In genomic region chr11:71109586-71109985, GRCh38 we compare ENCODE assay signal across 18 cellular contexts.
DNase-seq lines count a peak whose midpoint lies in the region; TF ChIP-seq lines count a peak whose summit lies in the region.
"Had no signal": no experiment of that assay in that cellular context is flagged by ENCODE, and none has a peak within 500 bp of the region (broad histone marks: within the 10 kb centered on the region; RNA-seq: fewer than 3 reads in every experiment).

No MANE protein-coding gene starts in this region.

- WGBS in neuronal stem cell (ENCODE audit: extremely low coverage in 2 of 2, insufficient read length in 2 of 2, insufficient replicate concordance in 1 of 2), 2 donors: no CpG with 5 or more reads among the region's 13 CpGs
- WGBS in spleen, 5 donors: 92 to 95% (median 94%) methylated on average over 12 to 13 of the region's 13 CpGs

- H3K36me3 ChIP-seq in neuronal stem cell (replicated peaks in 1 of 2; ENCODE audit: control insufficient read depth in 2 of 2, insufficient read depth in 2 of 2, low read length in 2 of 2) (no peaks in the 10 kb centered on the region), spleen (no peaks in the 10 kb centered on the region)
- H3K36me3 ChIP-seq: BLaER1 treated with 17β-estradiol and CSF1 and Interleukin-3, amounts not matched to agents 10 nM and 100 nM had no signal

- no peak overlapping the region for H3K4me2 ChIP-seq in neuronal stem cell (ENCODE audit: insufficient read depth, low read length, poor library complexity, severe bottlenecking)
- H3K4me2 ChIP-seq: A549; BLaER1 treated with 17β-estradiol and CSF1 and Interleukin-3, amounts not matched to agents 10 nM and 100 nM had no signal

- H3K27ac Mint-ChIP-seq in HFFc6: no peak overlapping the region
- H3K27ac Mint-ChIP-seq: B cell; CD14-positive monocyte; CD4-positive, alpha-beta memory T cell; CD4-positive, CD25-positive, alpha-beta regulatory T cell; CD8-positive, alpha-beta memory T cell had no signal

- H3K27me3 ChIP-seq in neuronal stem cell (ENCODE audit: control insufficient read depth in 3 of 3, insufficient read depth in 3 of 3, low read depth in 1 of 3, low read length in 3 of 3) (peaks cover 0 to 53% (median 0%) of the 10 kb centered on the region in 3 experiments), spleen (replicated peaks in 1 of 7) (peaks cover 0 to 64% (median 0%) of the 10 kb centered on the region in 7 donors)

- no peaks in the 10 kb centered on the region for H3K36me3 Mint-ChIP-seq in HFFc6 (ENCODE audit: low read depth)
- H3K36me3 Mint-ChIP-seq: CD14-positive monocyte; CD4-positive, alpha-beta memory T cell; CD4-positive, CD25-positive, alpha-beta regulatory T cell; CD8-positive, alpha-beta memory T cell had no signal

- peaks cover 5% of the 10 kb centered on the region; the same call in 1 of the 2 replicates for H3K9me3 Mint-ChIP-seq in HFFc6
- H3K9me3 Mint-ChIP-seq: CD14-positive monocyte; CD4-positive, CD25-positive, alpha-beta regulatory T cell had no signal

- no peak for TF ChIP-seq CTCF in VCaP (conservative IDR thresholded peaks at IDR 0.05)
- no peak for TF ChIP-seq CTCF in spleen (IDR thresholded peaks at IDR 0.05 in 8 of 11, conservative IDR thresholded peaks at IDR 0.05 in 3 of 11)
- no peak for TF ChIP-seq CTCF in HFFc6 (IDR thresholded peaks at IDR 0.05)

- peak overlapping the region; percentile 85 for H2AK5ac ChIP-seq in neuronal stem cell (ENCODE audit: low read depth, low read length)

- H3K4me3 Mint-ChIP-seq in HFFc6: no peak overlapping the region
- H3K4me3 Mint-ChIP-seq: B cell; CD14-positive monocyte; CD4-positive, alpha-beta memory T cell; CD4-positive, CD25-positive, alpha-beta regulatory T cell; CD8-positive, alpha-beta memory T cell had no signal

- H3K9me3 ChIP-seq in neuronal stem cell (replicated peaks in 1 of 2; ENCODE audit: control insufficient read depth in 2 of 2, insufficient read depth in 1 of 2, low read depth in 1 of 2, low read length in 2 of 2): no peaks in the 10 kb centered on the region
- no peaks in the 10 kb centered on the region for H3K9me3 ChIP-seq in spleen
- H3K9me3 ChIP-seq: A549; BLaER1 treated with 17β-estradiol and CSF1 and Interleukin-3, amounts not matched to agents 10 nM and 100 nM had no signal

- no peak overlapping the region for H3K23ac ChIP-seq in neuronal stem cell (ENCODE audit: low read depth, low read length, poor library complexity)

- H3K4me3 ChIP-seq in neuronal stem cell (ENCODE audit: low read length in 2 of 2) (no peak overlapping the region), spleen (no peak overlapping the region)
- H3K4me3 ChIP-seq: A549; BLaER1 treated with 17β-estradiol and CSF1 and Interleukin-3, amounts not matched to agents 10 nM and 100 nM had no signal

- H3K79me1 ChIP-seq in neuronal stem cell (ENCODE audit: low read depth, low read length): no peaks in the 10 kb centered on the region

- no peak overlapping the region for H2BK5ac ChIP-seq in neuronal stem cell (ENCODE audit: low read length)

- H3K14ac ChIP-seq in neuronal stem cell (ENCODE audit: low read length): no peak overlapping the region

- H3K27ac ChIP-seq in VCaP (peak overlapping the region; percentile 1; the same call in 1 of the 2 replicates), neuronal stem cell (replicated peaks; ENCODE audit: low read length) (no peak overlapping the region), spleen (no peak overlapping the region)
- H3K27ac ChIP-seq: 22Rv1; A549; BLaER1 treated with 17β-estradiol and CSF1 and Interleukin-3, amounts not matched to agents 10 nM and 100 nM had no signal

- H4K91ac ChIP-seq in neuronal stem cell (ENCODE audit: low read depth, low read length, poor library complexity): no peak overlapping the region

- H2BK15ac ChIP-seq in neuronal stem cell (ENCODE audit: low read length): no peak overlapping the region

- H2AFZ ChIP-seq in neuronal stem cell (ENCODE audit: low read length): no peak overlapping the region

- no peaks in the 10 kb centered on the region for H3K4me1 Mint-ChIP-seq in HFFc6 (ENCODE audit: low read depth)
- H3K4me1 Mint-ChIP-seq: B cell; CD14-positive monocyte; CD4-positive, alpha-beta memory T cell; CD4-positive, CD25-positive, alpha-beta regulatory T cell; CD8-positive, alpha-beta memory T cell had no signal

- H3K4me1 ChIP-seq in neuronal stem cell (ENCODE audit: control insufficient read depth in 2 of 2, insufficient read depth in 1 of 2, low read depth in 1 of 2, low read length in 2 of 2) (peaks cover 0 to 9% of the 10 kb centered on the region in 2 donors), spleen (no peaks in the 10 kb centered on the region)
- H3K4me1 ChIP-seq: A549 had no signal

- no peak overlapping the region for H2BK120ac ChIP-seq in neuronal stem cell (ENCODE audit: low read depth, low read length)

- no peak overlapping the region for H3K4ac ChIP-seq in neuronal stem cell (ENCODE audit: low read length)

- no peak overlapping the region for H2BK12ac ChIP-seq in neuronal stem cell (ENCODE audit: low read length)

- H3K9ac ChIP-seq in neuronal stem cell (ENCODE audit: low read depth, low read length, poor library complexity): no peak overlapping the region
- H3K9ac ChIP-seq: BLaER1 treated with 17β-estradiol and CSF1 and Interleukin-3, amounts not matched to agents 10 nM and 100 nM had no signal

- intact Hi-C loops in spleen (cut with DNase I; ENCODE audit: low total_unique reads): no loop called here

- no peak for TF ChIP-seq POLR2A in spleen (IDR thresholded peaks at IDR 0.05)

- peaks cover 18% of the 10 kb centered on the region for H3K27me3 Mint-ChIP-seq in HFFc6 (ENCODE audit: insufficient read depth)
- H3K27me3 Mint-ChIP-seq: CD4-positive, CD25-positive, alpha-beta regulatory T cell had no signal

- no peak overlapping the region for H4K8ac ChIP-seq in neuronal stem cell (ENCODE audit: low read depth, low read length)

- DNase-seq in neuronal stem cell (ENCODE audit: low spot score) (no peak), spleen (peak; percentile 49), HFFc6 (no peak), NCI-H1694 treated with DMSO at 0.1 percent for 48 hours (lab: John Stamatoyannopoulos, UW) (no peak), C1 segment of cervical spinal cord (lab: John Stamatoyannopoulos, UW) (no peak)
- DNase-seq: AML-193; CD4-positive, alpha-beta memory T cell; CD4-positive, CD25-positive, alpha-beta regulatory T cell; COR-L47; DMS79 treated with DMSO at 0.1 percent for 48 hours; GF-D8 had no signal

- peak overlapping the region; percentile 12 for H3K18ac ChIP-seq in neuronal stem cell (ENCODE audit: low read length)
